ENCODE assay signal across 3 cellular contexts in genomic region chr15:42800731-42801474, GRCh38.
TF ChIP-seq lines count a peak whose summit lies in the region.

No MANE protein-coding gene starts in this region.

TF ChIP-seq in SK-N-SH, 30 proteins besides CTCF, POLR2A, EP300 and RAD21 (continued from another document and continues in another):
- TF ChIP-seq ZBTB33 (IDR thresholded peaks at IDR 0.05; ENCODE audit: borderline replicate concordance, low read depth): no peak
- no peak for TF ChIP-seq MXI1 (IDR thresholded peaks at IDR 0.05; ENCODE audit: low read depth, low read length)
- no peak for TF ChIP-seq CHD2 (IDR thresholded peaks at IDR 0.05; ENCODE audit: low read length, partially characterized antibody)
- TF ChIP-seq USF2 (IDR thresholded peaks at IDR 0.05; ENCODE audit: borderline replicate concordance, low read depth, low read length): no peak
- no peak for TF ChIP-seq JUND (IDR thresholded peaks at IDR 0.05)
- TF ChIP-seq FOXJ3 (CRISPR knock-in tag; IDR thresholded peaks at IDR 0.05): no peak
- no peak for TF ChIP-seq EZH2phosphoT487 (IDR thresholded peaks at IDR 0.05; ENCODE audit: borderline replicate concordance, low read depth)
- TF ChIP-seq NRF1 (IDR thresholded peaks at IDR 0.05; ENCODE audit: low read depth, low read length): no peak
- TF ChIP-seq TEAD4 (IDR thresholded peaks at IDR 0.05; ENCODE audit: borderline replicate concordance, insufficient read depth): no peak
- TF ChIP-seq FOXM1 (IDR thresholded peaks at IDR 0.05; ENCODE audit: low read depth): no peak
- no peak for TF ChIP-seq USF1 (IDR thresholded peaks at IDR 0.05; ENCODE audit: borderline replicate concordance, low read depth)
- TF ChIP-seq NFIC (IDR thresholded peaks at IDR 0.05; ENCODE audit: borderline replicate concordance): no peak
- TF ChIP-seq TAF1 (IDR thresholded peaks at IDR 0.05; ENCODE audit: borderline replicate concordance, low read depth, low read length): no peak

TF ChIP-seq in SK-N-SH treated with all-trans-retinoic acid at 6 μM for 48 hours, 23 proteins besides CTCF, POLR2A, EP300 and RAD21 (continued from another document):
- TF ChIP-seq ESRRG (CRISPR knock-in tag; IDR thresholded peaks at IDR 0.05): no peak
- TF ChIP-seq ARNTL (CRISPR knock-in tag; IDR thresholded peaks at IDR 0.05; ENCODE audit: borderline replicate concordance, low read depth): no peak
- no peak for TF ChIP-seq CSRNP3 (CRISPR knock-in tag; IDR thresholded peaks at IDR 0.05)
- TF ChIP-seq BACH2 (CRISPR knock-in tag; IDR thresholded peaks at IDR 0.05; ENCODE audit: borderline replicate concordance): no peak
- TF ChIP-seq ISL1 (CRISPR knock-in tag; IDR thresholded peaks at IDR 0.05): no peak
- no peak for TF ChIP-seq TSHZ2 (CRISPR knock-in tag; IDR thresholded peaks at IDR 0.05)
- no peak for TF ChIP-seq SNAI2 (CRISPR knock-in tag; IDR thresholded peaks at IDR 0.05)

TF ChIP-seq in GM12878, 131 proteins besides CTCF, POLR2A, EP300 and RAD21 (continued from another document):
- no peak for TF ChIP-seq PRDM15 (CRISPR knock-in tag; IDR thresholded peaks at IDR 0.05)
- no peak for TF ChIP-seq FOS (IDR thresholded peaks at IDR 0.05; ENCODE audit: borderline replicate concordance, extremely low read depth, insufficient read length)
- no peak for TF ChIP-seq ATF3 (IDR thresholded peaks at IDR 0.05; ENCODE audit: borderline replicate concordance, extremely low read depth, low read depth, low read length)
